ENCODE assay signal across 17 cellular contexts in genomic region chr12:15540025-15540424, GRCh38.
"Had no signal": no experiment of that assay in that cellular context is flagged by ENCODE, and none has a peak within 500 bp of the region (broad histone marks: within the 10 kb centered on the region; RNA-seq: fewer than 3 reads in every experiment).

No MANE protein-coding gene starts in this region.

- H3K27me3 ChIP-seq: pancreas had no signal

- H3K27ac ChIP-seq: lower lobe of right lung, pancreas, VCaP had no signal

- DNase-seq: activated CD4-positive, alpha-beta T cell treated with anti-CD3 and anti-CD28 coated beads for 1 hour; activated CD4-positive, alpha-beta T cell treated with anti-CD3 and anti-CD28 coated beads, Interleukin-2, amount 50 U/mL, for 4 hours; activated CD8-positive, alpha-beta memory T cell treated with anti-CD3 and anti-CD28 coated beads, Interleukin-2, amount 10 ng/mL, durations not matched to agents 7 days and 5 days; activated effector memory CD4-positive, alpha-beta T cell treated with anti-CD3 and anti-CD28 coated beads, Interleukin-2, amount 50 U/mL, for 16 hours; activated T-cell treated with anti-CD3 and anti-CD28 coated beads, Interleukin-2, amount 50 U/mL, for 4 hours; central memory CD4-positive, alpha-beta T cell; cortex of kidney; effector CD8-positive, alpha-beta T cell; lower lobe of right lung; pancreas; stimulated activated CD4-positive, alpha-beta T cell treated with anti-CD3 and anti-CD28 coated beads, Interleukin-15, amount 100 ng/mL, for 24 hours; stimulated activated CD4-positive, alpha-beta T cell treated with anti-CD3 and anti-CD28 coated beads, Interleukin-4, amount 100 ng/mL, for 1 hour; stimulated activated naive CD4-positive, alpha-beta T cell treated with Interleukin-2 at 50 U/mL for 16 hours; substantia nigra; T-cell; T-helper 9 cell had no signal

- H3K4me1 ChIP-seq: lower lobe of right lung, pancreas had no signal

- H3K36me3 ChIP-seq: lower lobe of right lung, pancreas had no signal

- H3K4me3 ChIP-seq: lower lobe of right lung, pancreas had no signal

- H3K9me3 ChIP-seq: lower lobe of right lung, pancreas had no signal
